Comparison of ENCODE assay signal across 10 cellular contexts in the genomic region with DNA sequence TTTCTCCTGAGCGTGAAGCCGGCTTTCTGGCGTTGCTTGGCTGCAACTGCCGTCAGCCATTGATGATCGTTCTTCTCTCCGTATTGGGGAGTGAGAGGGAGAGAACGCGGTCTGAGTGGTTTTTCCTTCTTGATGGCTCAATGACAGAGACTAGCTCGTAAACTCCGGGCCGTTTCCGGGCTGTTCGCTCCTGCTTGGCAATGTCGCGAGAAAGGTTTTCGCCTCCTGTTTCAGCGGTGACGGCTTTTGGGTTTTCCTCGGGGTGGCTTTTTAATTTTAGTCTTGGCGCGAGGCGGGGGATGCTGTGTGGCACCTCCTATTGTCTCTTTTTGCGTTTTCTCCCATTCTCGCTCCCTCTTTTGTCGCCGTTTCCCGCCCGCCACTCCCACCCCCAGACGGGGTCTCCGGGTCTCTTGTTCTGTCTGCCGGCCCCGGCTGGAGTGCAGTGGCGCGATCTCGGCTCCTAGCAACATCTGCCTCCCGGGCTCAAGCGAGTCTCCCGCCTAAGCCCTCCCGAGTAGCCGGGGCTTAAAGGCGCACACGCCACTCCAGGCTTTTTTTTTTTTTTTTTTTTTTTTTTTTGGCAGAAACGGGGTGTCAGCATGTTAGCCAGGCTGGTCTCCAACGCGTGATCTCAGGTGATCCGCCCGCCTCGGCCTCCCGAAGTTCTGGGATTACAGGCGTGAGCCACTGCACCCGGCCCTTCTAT. TPM values are rescaled to one million over a fixed set of nuclear protein-coding genes. Genes with fewer than 3 reads are reported as not detected.
DNase-seq lines count a peak whose midpoint lies in the region; ATAC-seq and TF ChIP-seq lines count a peak whose summit lies in the region.
"Not testable (repeated sequence)": the region's sequence is repeated elsewhere in the genome, so short reads cannot be mapped to it uniquely, and the experiment has no call there.
"Had no signal": no experiment of that assay in that cellular context is flagged by ENCODE, and none has a peak within 500 bp of the region (broad histone marks: within the 10 kb centered on the region; RNA-seq: fewer than 3 reads in every experiment).

No MANE protein-coding gene starts in this region.

- H3K36me3 ChIP-seq in gastroesophageal sphincter, tibial nerve: not testable (repeated sequence)

- peak; percentile 19 to 22 for TF ChIP-seq POLR2A in gastroesophageal sphincter (IDR thresholded peaks at IDR 0.05)
- TF ChIP-seq POLR2A in tibial nerve (IDR thresholded peaks at IDR 0.05): not testable (repeated sequence)

- H3K9me3 ChIP-seq in gastroesophageal sphincter, tibial nerve: not testable (repeated sequence)

- H3K9me3 Mint-ChIP-seq in T-cell; naive thymus-derived CD8-positive, alpha-beta T cell: not testable (repeated sequence)

- H3K27ac Mint-ChIP-seq in T-cell: peak overlapping the region in 1 of 2 donors; percentile 64
- not testable (repeated sequence) for H3K27ac Mint-ChIP-seq in naive thymus-derived CD8-positive, alpha-beta T cell

- H3K4me1 ChIP-seq in gastroesophageal sphincter, tibial nerve: not testable (repeated sequence)

- H3K27me3 Mint-ChIP-seq in T-cell; naive thymus-derived CD8-positive, alpha-beta T cell: not testable (repeated sequence)

- H3K36me3 Mint-ChIP-seq in T-cell; naive thymus-derived CD8-positive, alpha-beta T cell: not testable (repeated sequence)

- H3K4me3 ChIP-seq in gastroesophageal sphincter (peak overlapping the region in 1 of 2 donors; percentile 20), tibial nerve (peak overlapping the region in 1 of 4 donors; percentile 23)

- not testable (repeated sequence) for H3K27me3 ChIP-seq in gastroesophageal sphincter, tibial nerve

- TF ChIP-seq CTCF in gastroesophageal sphincter (IDR thresholded peaks at IDR 0.05); tibial nerve (IDR thresholded peaks at IDR 0.05): not testable (repeated sequence)

- DNase-seq in T-cell (peak in 32 of 34 experiments; percentile 32 to 92 (median 68)), tibial nerve (ENCODE audit: low spot score in 2 of 2) (peak; percentile 16 to 30)
- peak; percentile 84 for DNase-seq in activated T-helper 9 cell treated with anti-CD3 and anti-CD28 coated beads, Interleukin-2, amount 50 U/mL, for 16 hours (ENCODE audit: low read depth)
- peak in 9 of 10 donors; percentile 18 to 86 (median 73) for DNase-seq in naive thymus-derived CD8-positive, alpha-beta T cell

- peak overlapping the region in 1 of 3 donors; percentile 47 for H3K4me3 Mint-ChIP-seq in T-cell
- H3K4me3 Mint-ChIP-seq in naive thymus-derived CD8-positive, alpha-beta T cell: not testable (repeated sequence)

- WGBS in gastroesophageal sphincter (ENCODE audit: low coverage in 1 of 2), 2 donors: 0% methylated on average over 4 of the region's 51 CpGs; no CpG with 5 or more reads in 1 of the 2 donors
- 0% methylated on average over 15 to 24 of the region's 51 CpGs for WGBS in tibial nerve, 2 donors

- not testable (repeated sequence) for H3K4me1 Mint-ChIP-seq in T-cell; naive thymus-derived CD8-positive, alpha-beta T cell

- CTCF ChIA-PET in T-cell (lab: Charles Lee): not testable (repeated sequence)

- POLR2A ChIA-PET in T-cell (lab: Charles Lee); naive thymus-derived CD8-positive, alpha-beta T cell (lab: Charles Lee): not testable (repeated sequence)

- ATAC-seq in GM18861 (IDR thresholded peaks at IDR 0.05; ENCODE audit: unreplicated experiment) (peak; percentile 85), GM21529 (IDR thresholded peaks at IDR 0.05; ENCODE audit: unreplicated experiment) (peak; percentile 64), HG03097 (IDR thresholded peaks at IDR 0.05; ENCODE audit: low FRiP score, unreplicated experiment) (peak; percentile 59), T-cell (replicated peaks in 1 of 4) (peak in 2 of 4 experiments; percentile 50 to 52), gastroesophageal sphincter (peak; percentile 67)
- peak; percentile 39 to 70 for ATAC-seq in naive thymus-derived CD8-positive, alpha-beta T cell

- not testable (repeated sequence) for TF ChIP-seq EP300 in gastroesophageal sphincter (IDR thresholded peaks at IDR 0.05); tibial nerve (IDR thresholded peaks at IDR 0.05)

- peak overlapping the region in 2 of 4 donors; percentile 59 to 81 for H3K27ac ChIP-seq in gastroesophageal sphincter
- H3K27ac ChIP-seq in tibial nerve: peak overlapping the region in 3 of 4 donors; percentile 50 to 60 (median 59)

RNA-seq across cellular contexts. Expression of a gene that starts 15.4 kb away (rescaled TPM):
- total RNA-seq in T-cell (10 to 100 TPM; 26.5 to 95.2 (median 74.0) TPM), gastroesophageal sphincter (1 to 10 TPM; 1.1 to 7.1 (median 4.1) TPM), tibial nerve (1 to 10 TPM; 4.6 to 7.5 (median 5.8) TPM)
- total RNA-seq in naive thymus-derived CD8-positive, alpha-beta T cell: 10 to 100 TPM; 65.6 to 69.9 TPM
- polyA plus RNA-seq in naive thymus-derived CD8-positive, alpha-beta T cell: 10 to 100 TPM; 32.7 to 99.6 (median 73.1) TPM
- total RNA-seq: GM23248, smooth muscle cell had no signal
- polyA plus RNA-seq: GM23248 had no signal

RNA-seq across cellular contexts. Expression of a gene that starts 57.6 kb away (rescaled TPM):
- total RNA-seq in T-cell (10 to 100 TPM in 3 of 5 donors, 1 to 10 TPM in 2; 4.9 to 23.3 (median 20.8) TPM), gastroesophageal sphincter (10 to 100 TPM in 3 of 4 donors, 1 to 10 TPM in 1; 6.7 to 17.9 (median 11.7) TPM), tibial nerve (10 to 100 TPM in 1 of 4 donors, 1 to 10 TPM in 3; 1.3 to 11.8 (median 3.8) TPM)
- total RNA-seq in naive thymus-derived CD8-positive, alpha-beta T cell: 1 to 10 TPM; 7.2 to 8.9 TPM
- polyA plus RNA-seq in naive thymus-derived CD8-positive, alpha-beta T cell: 1 to 10 TPM; 1.5 to 3.5 (median 1.9) TPM

Comparison
In these comparisons a context has a peak if more than half of its experiments do, and no peak if none do; other contexts are left out.
1. DNase-seq: peak in every context shown above with its lines; median percentile 84 in activated T-helper 9 cell treated with anti-CD3 and anti-CD28 coated beads, Interleukin-2, amount 50 U/mL, for 16 hours; 73 in naive thymus-derived CD8-positive, alpha-beta T cell; 68 in T-cell; 23 in tibial nerve.